In the genomic region with DNA sequence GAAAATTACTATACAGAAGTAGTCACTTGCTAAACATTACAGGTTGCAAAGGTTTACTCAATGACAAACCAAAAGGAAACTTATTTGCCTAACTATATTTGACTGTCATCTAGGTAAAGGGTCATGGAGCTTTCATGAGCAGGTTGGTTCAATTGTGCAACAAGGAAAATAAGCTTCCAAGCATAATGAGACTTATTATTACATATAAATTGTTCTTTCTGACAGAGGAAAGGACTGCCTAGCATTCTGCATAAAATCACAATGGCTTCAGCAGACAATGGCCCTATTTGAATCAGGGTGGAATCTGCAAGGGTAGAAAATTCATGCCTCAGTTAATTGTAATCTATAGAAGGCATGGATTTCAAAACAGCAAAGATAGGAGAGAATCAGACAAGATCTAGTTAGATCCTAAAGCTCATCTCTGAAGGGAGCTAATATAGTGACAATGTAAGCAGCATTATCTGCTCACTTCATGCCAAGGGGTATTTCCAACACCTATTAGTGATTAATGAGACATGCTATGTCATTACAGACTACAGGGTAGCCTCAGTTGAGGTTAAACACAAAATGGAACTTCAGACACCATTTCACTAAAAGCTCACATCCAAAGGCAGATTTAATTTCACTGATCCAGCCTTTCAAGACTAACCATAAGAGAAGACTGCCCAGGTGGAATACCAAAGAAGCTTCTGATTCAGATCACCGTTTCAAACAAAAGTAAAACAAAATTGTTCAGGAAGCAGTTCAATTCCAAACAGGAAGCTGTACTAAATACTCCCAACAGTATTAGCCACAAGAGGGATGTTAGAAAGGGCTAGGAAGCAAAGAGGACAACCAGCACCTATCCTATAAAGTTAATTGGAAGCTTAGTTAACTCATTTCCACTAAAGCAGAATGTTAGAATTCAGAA, we compare ENCODE assay signal across 8 cellular contexts. TPM values are rescaled to one million over a fixed set of nuclear protein-coding genes. Genes with fewer than 3 reads are reported as not detected.
A peak's percentile ranks its signal among the peaks of the same experiment; 100 is the strongest.
DNase-seq lines count a peak whose midpoint lies in the region; ATAC-seq and TF ChIP-seq lines count a peak whose summit lies in the region.

No MANE protein-coding gene starts in this region.

- intact Hi-C loops in CD8-positive, alpha-beta T cell (cut with DNase I, micrococcal nuclease), result loop anchor here in 1 of 2 experiments (10.0 kb wide), 1 partner anchor 1825 kb away; a partner anchor contains a TSS

- no peak for ATAC-seq in CD8-positive, alpha-beta T cell
- ATAC-seq in GM21619 (IDR thresholded peaks at IDR 0.05; ENCODE audit: unreplicated experiment), result peak; percentile 56
- no peak for ATAC-seq in activated CD8-positive, alpha-beta T cell treated with anti-CD3 and anti-CD28 coated beads, Interleukin-2, amount 10 ng/mL, durations not matched to agents 7 days and 5 days
- ATAC-seq in activated CD8-positive, alpha-beta memory T cell treated with anti-CD3 and anti-CD28 coated beads, Interleukin-2, amount 10 ng/mL, durations not matched to agents 7 days and 5 days, result no peak

- TF ChIP-seq POLR2A in tibial nerve (IDR thresholded peaks at IDR 0.05), result no peak

- no peaks in the 10 kb centered on the region for H3K9me3 ChIP-seq in CD8-positive, alpha-beta T cell (ENCODE audit: low read length)
- no peaks in the 10 kb centered on the region for H3K9me3 ChIP-seq in mesodermal cell (ENCODE audit: control insufficient read depth, low read length)
- H3K9me3 ChIP-seq in tibial nerve, result no peaks in the 10 kb centered on the region

- no peak for TF ChIP-seq EP300 in tibial nerve (IDR thresholded peaks at IDR 0.05)

- POLR2A ChIA-PET in CD8-positive, alpha-beta T cell (lab: Charles Lee), result interaction anchor here (0.6 to 1.0 kb wide), 3 partner anchors 8 to 133 kb away, joined by 3 read pairs; a partner anchor contains a TSS
- POLR2A ChIA-PET in activated CD8-positive, alpha-beta T cell treated with anti-CD3 and anti-CD28 coated beads, Interleukin-2, amount 10 ng/mL, durations not matched to agents 7 days and 5 days (lab: Charles Lee), result interaction anchor here (0.6 to 1.2 kb wide), 2 partner anchors 23 to 41 kb away, joined by 3 read pairs; no protein-coding TSS in a partner anchor

- peak overlapping the region; percentile 19 for H3K27ac Mint-ChIP-seq in CD8-positive, alpha-beta T cell
- H3K27ac Mint-ChIP-seq in activated CD8-positive, alpha-beta T cell treated with anti-CD3 and anti-CD28 coated beads, Interleukin-2, amount 10 ng/mL, durations not matched to agents 7 days and 5 days, result peak overlapping the region; percentile 54
- no peak overlapping the region for H3K27ac Mint-ChIP-seq in activated CD8-positive, alpha-beta memory T cell treated with anti-CD3 and anti-CD28 coated beads, Interleukin-2, amount 10 ng/mL, durations not matched to agents 7 days and 5 days

- peaks cover 61% of the 10 kb centered on the region for H3K4me1 Mint-ChIP-seq in CD8-positive, alpha-beta T cell (ENCODE audit: low read depth)
- H3K4me1 Mint-ChIP-seq in activated CD8-positive, alpha-beta T cell treated with anti-CD3 and anti-CD28 coated beads, Interleukin-2, amount 10 ng/mL, durations not matched to agents 7 days and 5 days (ENCODE audit: low read depth), result peaks cover 53% of the 10 kb centered on the region
- peaks cover 42% of the 10 kb centered on the region for H3K4me1 Mint-ChIP-seq in activated CD8-positive, alpha-beta memory T cell treated with anti-CD3 and anti-CD28 coated beads, Interleukin-2, amount 10 ng/mL, durations not matched to agents 7 days and 5 days

- no CpG with 5 or more reads among the region's 1 CpG for WGBS in mesodermal cell (ENCODE audit: insufficient coverage in 2 of 2), 2 experiments
- 14 to 27% methylated on average over 1 of the region's 1 CpG for WGBS in tibial nerve, 2 donors

- CTCF ChIA-PET in CD8-positive, alpha-beta T cell (lab: Charles Lee), result interaction anchor here (1.1 to 2.5 kb wide), 4 partner anchors 18 to 73 kb away, joined by 3 to 18 read pairs (median 6); no protein-coding TSS in a partner anchor
- CTCF ChIA-PET in activated CD8-positive, alpha-beta T cell treated with anti-CD3 and anti-CD28 coated beads, Interleukin-2, amount 10 ng/mL, durations not matched to agents 7 days and 5 days (lab: Charles Lee), result interaction anchor here (1.2 to 7.6 kb wide), 7 partner anchors 10 to 46 kb away, joined by 3 to 58 read pairs (median 4); no protein-coding TSS in a partner anchor
- CTCF ChIA-PET in activated CD8-positive, alpha-beta memory T cell treated with anti-CD3 and anti-CD28 coated beads, Interleukin-2, amount 10 ng/mL, durations not matched to agents 7 days and 5 days (lab: Charles Lee), result interaction anchor here (0.7 to 3.6 kb wide), 7 partner anchors 12 to 319 kb away, joined by 3 to 19 read pairs (median 3); a partner anchor contains a TSS

- no peaks in the 10 kb centered on the region for H3K27me3 Mint-ChIP-seq in CD8-positive, alpha-beta T cell (ENCODE audit: low read depth)
- H3K27me3 Mint-ChIP-seq in activated CD8-positive, alpha-beta T cell treated with anti-CD3 and anti-CD28 coated beads, Interleukin-2, amount 10 ng/mL, durations not matched to agents 7 days and 5 days (ENCODE audit: low read depth), result no peaks in the 10 kb centered on the region
- no peaks in the 10 kb centered on the region for H3K27me3 Mint-ChIP-seq in activated CD8-positive, alpha-beta memory T cell treated with anti-CD3 and anti-CD28 coated beads, Interleukin-2, amount 10 ng/mL, durations not matched to agents 7 days and 5 days

- no peak overlapping the region for H3K4me3 ChIP-seq in CD8-positive, alpha-beta T cell (ENCODE audit: low read depth, low read length)
- H3K4me3 ChIP-seq in mesodermal cell (ENCODE audit: extremely low read depth, insufficient read depth, low read length, poor library complexity, severe bottlenecking) (no peak overlapping the region), tibial nerve (no peak overlapping the region)

- DNase-seq in CD8-positive, alpha-beta T cell, result no peak
- DNase-seq in activated CD8-positive, alpha-beta T cell treated with anti-CD3 and anti-CD28 coated beads, Interleukin-2, amount 10 ng/mL, durations not matched to agents 7 days and 5 days, result no peak
- no peak for DNase-seq in DMS53 treated with DMSO at 0.1 percent for 48 hours (lab: John Stamatoyannopoulos, UW; ENCODE audit: unreplicated experiment)
- no peak for DNase-seq in activated CD8-positive, alpha-beta memory T cell treated with anti-CD3 and anti-CD28 coated beads, Interleukin-2, amount 10 ng/mL, durations not matched to agents 7 days and 5 days
- no peak for DNase-seq in kidney glomerular epithelial cell (lab: John Stamatoyannopoulos, UW)
- no peak for DNase-seq in tibial nerve (ENCODE audit: low spot score in 2 of 2)

- TF ChIP-seq CTCF in CD8-positive, alpha-beta T cell (IDR thresholded peaks at IDR 0.05), result no peak
- TF ChIP-seq CTCF in tibial nerve (IDR thresholded peaks at IDR 0.05), result no peak

- H3K36me3 ChIP-seq in CD8-positive, alpha-beta T cell (ENCODE audit: insufficient read depth, low read length), result no peaks in the 10 kb centered on the region
- H3K36me3 ChIP-seq in mesodermal cell (ENCODE audit: control insufficient read depth, insufficient read depth, low read length), result peaks cover 30% of the 10 kb centered on the region
- H3K36me3 ChIP-seq in tibial nerve, result peaks cover 0 to 10% (median 0%) of the 10 kb centered on the region in 3 donors

- H3K27me3 ChIP-seq in CD8-positive, alpha-beta T cell (ENCODE audit: insufficient read depth, low read length), result no peaks in the 10 kb centered on the region
- H3K27me3 ChIP-seq in tibial nerve, result no peaks in the 10 kb centered on the region

- H3K4me1 ChIP-seq in CD8-positive, alpha-beta T cell (ENCODE audit: insufficient read depth, low read length), result peaks cover 47% of the 10 kb centered on the region
- H3K4me1 ChIP-seq in mesodermal cell (ENCODE audit: control insufficient read depth, insufficient read depth, low read length, poor library complexity, severe bottlenecking) (no peaks in the 10 kb centered on the region), tibial nerve (peaks cover 0 to 43% (median 16%) of the 10 kb centered on the region in 4 donors)

- H3K4me3 Mint-ChIP-seq in CD8-positive, alpha-beta T cell, result peak overlapping the region; percentile 4
- H3K4me3 Mint-ChIP-seq in activated CD8-positive, alpha-beta T cell treated with anti-CD3 and anti-CD28 coated beads, Interleukin-2, amount 10 ng/mL, durations not matched to agents 7 days and 5 days, result no peak overlapping the region
- H3K4me3 Mint-ChIP-seq in activated CD8-positive, alpha-beta memory T cell treated with anti-CD3 and anti-CD28 coated beads, Interleukin-2, amount 10 ng/mL, durations not matched to agents 7 days and 5 days, result no peak overlapping the region

- H3K9me3 Mint-ChIP-seq in CD8-positive, alpha-beta T cell, result no peaks in the 10 kb centered on the region
- no peaks in the 10 kb centered on the region for H3K9me3 Mint-ChIP-seq in activated CD8-positive, alpha-beta T cell treated with anti-CD3 and anti-CD28 coated beads, Interleukin-2, amount 10 ng/mL, durations not matched to agents 7 days and 5 days (ENCODE audit: insufficient read depth)
- H3K9me3 Mint-ChIP-seq in activated CD8-positive, alpha-beta memory T cell treated with anti-CD3 and anti-CD28 coated beads, Interleukin-2, amount 10 ng/mL, durations not matched to agents 7 days and 5 days (ENCODE audit: low read depth), result no peaks in the 10 kb centered on the region

- H3K27ac ChIP-seq in CD8-positive, alpha-beta T cell (ENCODE audit: low read depth, low read length), result no peak overlapping the region
- H3K27ac ChIP-seq in mesodermal cell (ENCODE audit: low read depth, low read length, severe bottlenecking), result peak overlapping the region; percentile 4
- peak overlapping the region in 1 of 4 donors; percentile 3 for H3K27ac ChIP-seq in tibial nerve

- peaks cover 25% of the 10 kb centered on the region for H3K36me3 Mint-ChIP-seq in CD8-positive, alpha-beta T cell
- peaks cover 24% of the 10 kb centered on the region for H3K36me3 Mint-ChIP-seq in activated CD8-positive, alpha-beta T cell treated with anti-CD3 and anti-CD28 coated beads, Interleukin-2, amount 10 ng/mL, durations not matched to agents 7 days and 5 days (ENCODE audit: low read depth)
- H3K36me3 Mint-ChIP-seq in activated CD8-positive, alpha-beta memory T cell treated with anti-CD3 and anti-CD28 coated beads, Interleukin-2, amount 10 ng/mL, durations not matched to agents 7 days and 5 days, result peaks cover 19% of the 10 kb centered on the region

RNA-seq across cellular contexts. Expression of a gene that starts 8.5 kb away (rescaled TPM):
- 10 to 100 TPM; 74.6 to 76.3 TPM for total RNA-seq in CD8-positive, alpha-beta T cell
- total RNA-seq in activated CD8-positive, alpha-beta T cell treated with anti-CD3 and anti-CD28 coated beads, Interleukin-2, amount 10 ng/mL, durations not matched to agents 7 days and 5 days, result 10 to 100 TPM; 42.5 to 46.5 TPM
- 80.9 TPM for polyA plus RNA-seq in mesodermal cell (2013, experiment 1 of 2)
- 84.1 TPM for polyA plus RNA-seq in mesodermal cell (2013, experiment 2 of 2)
- 10 to 100 TPM; 56.2 to 66.8 TPM for total RNA-seq in activated CD8-positive, alpha-beta memory T cell treated with anti-CD3 and anti-CD28 coated beads, Interleukin-2, amount 10 ng/mL, durations not matched to agents 7 days and 5 days
- 10 to 100 TPM; 64.2 to 79.8 (median 70.9) TPM for total RNA-seq in tibial nerve

RNA-seq across cellular contexts. Expression of a gene that starts 39.6 kb away (rescaled TPM):
- 100 to 1,000 TPM; 129 to 141 TPM for total RNA-seq in CD8-positive, alpha-beta T cell
- 10 to 100 TPM; 38.3 to 38.6 TPM for total RNA-seq in activated CD8-positive, alpha-beta T cell treated with anti-CD3 and anti-CD28 coated beads, Interleukin-2, amount 10 ng/mL, durations not matched to agents 7 days and 5 days
- 31.7 TPM for polyA plus RNA-seq in mesodermal cell (2013, experiment 1 of 2)
- polyA plus RNA-seq in mesodermal cell (2013, experiment 2 of 2), result 29.3 TPM
- total RNA-seq in activated CD8-positive, alpha-beta memory T cell treated with anti-CD3 and anti-CD28 coated beads, Interleukin-2, amount 10 ng/mL, durations not matched to agents 7 days and 5 days, result 10 to 100 TPM; 40.5 to 52.7 TPM
- total RNA-seq in tibial nerve, result 10 to 100 TPM; 24.5 to 33.4 (median 28.3) TPM
